ENCODE assay signal across 1 cellular context in genomic region chr10:42962902-42963231, GRCh38.
TF ChIP-seq lines count a peak whose summit lies in the region.

No MANE protein-coding gene starts in this region.

TF ChIP-seq in WTC11, 78 proteins besides CTCF, POLR2A, EP300 and RAD21 (continued from another document):
- no peak for TF ChIP-seq RELA (CRISPR knock-in tag; IDR thresholded peaks at IDR 0.05; ENCODE audit: borderline replicate concordance)
